9 cellular contexts compared by ENCODE assay signal in genomic region chr4:113293043-113293560, GRCh38.
DNase-seq lines count a peak whose midpoint lies in the region; ATAC-seq, FAIRE-seq and TF ChIP-seq lines count a peak whose summit lies in the region.
"Had no signal": no experiment of that assay in that cellular context is flagged by ENCODE, and none has a peak within 500 bp of the region (broad histone marks: within the 10 kb centered on the region; RNA-seq: fewer than 3 reads in every experiment).

No MANE protein-coding gene starts in this region.

- no peaks in the 10 kb centered on the region for H3K9me3 ChIP-seq in adipocyte (ENCODE audit: control insufficient read depth, low read length)
- no peaks in the 10 kb centered on the region for H3K9me3 ChIP-seq in tibial artery

- peak overlapping the region; percentile 92 to 98 (median 95) for H3K27ac Mint-ChIP-seq in nephron
- H3K27ac Mint-ChIP-seq: activated B cell treated with CpG ODN at 0.5 μM for 24 hours had no signal

- peak overlapping the region; percentile 88 for H3K4me3 ChIP-seq in adipocyte (ENCODE audit: low read length)
- H3K4me3 ChIP-seq in fibroblast of the aortic adventitia (ENCODE audit: low read depth, low read length), result peak overlapping the region; percentile 58
- peak overlapping the region; percentile 38 to 39 for H3K4me3 ChIP-seq in tibial artery

- TF ChIP-seq CTCF in fibroblast of the aortic adventitia (IDR thresholded peaks at IDR 0.05; ENCODE audit: insufficient read depth, low read length), result no peak
- TF ChIP-seq CTCF in nephron (IDR thresholded peaks at IDR 0.05; ENCODE audit: unreplicated experiment in 3 of 3), result no peak
- no peak for TF ChIP-seq CTCF in tibial artery (IDR thresholded peaks at IDR 0.05)

- intact Hi-C loops in tibial artery (cut with DNase I; ENCODE audit: low total_unique reads), result no loop called here

- H3K36me3 ChIP-seq in adipocyte (ENCODE audit: control insufficient read depth, insufficient read depth, low read length, severe bottlenecking) (peaks cover 4% of the 10 kb centered on the region), tibial artery (no peaks in the 10 kb centered on the region)

- H3K9me3 Mint-ChIP-seq in nephron, result no peaks in the 10 kb centered on the region
- H3K9me3 Mint-ChIP-seq: activated B cell treated with CpG ODN at 0.5 μM for 24 hours had no signal

- no peaks in the 10 kb centered on the region for H3K27me3 ChIP-seq in adipocyte (replicated peaks; ENCODE audit: control insufficient read depth, insufficient read depth, low read length)
- no peaks in the 10 kb centered on the region for H3K27me3 ChIP-seq in tibial artery

- H3K27me3 Mint-ChIP-seq in nephron (ENCODE audit: low read depth), result no peaks in the 10 kb centered on the region
- H3K27me3 Mint-ChIP-seq: activated B cell treated with CpG ODN at 0.5 μM for 24 hours had no signal

- TF ChIP-seq POLR2A in GM12892 (IDR thresholded peaks at IDR 0.05; ENCODE audit: low read depth, low read length), result no peak

- peaks cover 73% of the 10 kb centered on the region for H3K4me1 ChIP-seq in adipocyte (ENCODE audit: control insufficient read depth, insufficient read depth, low read length)
- H3K4me1 ChIP-seq in tibial artery, result peaks cover 0 to 43% (median 12%) of the 10 kb centered on the region in 4 donors

- peak overlapping the region; percentile 55 to 61 for H3K27ac ChIP-seq in tibial artery

- FAIRE-seq in GM12892 (lab: Jason Lieb, UNC), result no peak
- FAIRE-seq: bronchial epithelial cell had no signal

- ATAC-seq in GM18498 (IDR thresholded peaks at IDR 0.05; ENCODE audit: unreplicated experiment), result no peak

- H3K4me3 Mint-ChIP-seq in nephron, result peak overlapping the region; percentile 68 to 78 (median 71)
- H3K4me3 Mint-ChIP-seq: activated B cell treated with CpG ODN at 0.5 μM for 24 hours had no signal

- no peaks in the 10 kb centered on the region for H3K36me3 Mint-ChIP-seq in nephron (ENCODE audit: low read depth)

- H3K4me1 Mint-ChIP-seq in nephron, result peaks cover 54% of the 10 kb centered on the region
- H3K4me1 Mint-ChIP-seq: activated B cell treated with CpG ODN at 0.5 μM for 24 hours had no signal

- peak overlapping the region; percentile 87 for H3K9ac ChIP-seq in adipocyte (ENCODE audit: low read length)

- peak; percentile 8 for DNase-seq in adipocyte (ENCODE audit: low read depth)
- peak; percentile 75 for DNase-seq in fibroblast of the aortic adventitia (ENCODE audit: low read depth)
- DNase-seq in tibial artery, result peak in 1 of 2 donors; percentile 67
- DNase-seq in GM12892 (ENCODE audit: insufficient read length), result no peak
- no peak for DNase-seq in NCI-H187 (lab: John Stamatoyannopoulos, UW)
- DNase-seq: activated B cell treated with CpG ODN at 0.5 μM for 24 hours had no signal

Comparison
In these comparisons a context has a peak if more than half of its experiments do, and no peak if none do; other contexts are left out.
1. DNase-seq: peak in adipocyte (single experiment) and fibroblast of the aortic adventitia (single experiment); none in GM12892 (single experiment) and NCI-H187 (0 of 2).
2. Peak in every context shown above with its lines, with median percentiles within 50 percentile points of each other: H3K4me3 ChIP-seq.